ENCODE assay signal across 10 cellular contexts in genomic region chr5:55604611-55605067, GRCh38.
A peak's percentile ranks its signal among the peaks of the same experiment; 100 is the strongest.
DNase-seq lines count a peak whose midpoint lies in the region; ATAC-seq and TF ChIP-seq lines count a peak whose summit lies in the region.
"Had no signal": no experiment of that assay in that cellular context is flagged by ENCODE, and none has a peak within 500 bp of the region (broad histone marks: within the 10 kb centered on the region; RNA-seq: fewer than 3 reads in every experiment).

No MANE protein-coding gene starts in this region.

- intact Hi-C loops in left lung (cut with DNase I) (no loop called here), thyroid gland (cut with DNase I) (loop anchor here (10.0 kb wide), 1 partner anchor 60 kb away; no protein-coding TSS in a partner anchor)
- intact Hi-C loops in naive thymus-derived CD4-positive, alpha-beta T cell (cut with micrococcal nuclease): loop anchor here in 1 of 2 donors (5.0 kb wide), 1 partner anchor 297 kb away; the partner anchor contains the start of genes DHX29 and MTREX

- TF ChIP-seq CTCF in brain microvascular endothelial cell (IDR thresholded peaks at IDR 0.05; ENCODE audit: low read depth, low read length, missing control alignments) (no peak), left lung (IDR thresholded peaks at IDR 0.05) (no peak), thyroid gland (IDR thresholded peaks at IDR 0.05) (no peak)

- no peak overlapping the region for H3K4me3 Mint-ChIP-seq in naive thymus-derived CD4-positive, alpha-beta T cell
- H3K4me3 Mint-ChIP-seq: activated naive CD8-positive, alpha-beta T cell treated with anti-CD3 and anti-CD28 coated beads for 36 hours had no signal

- H3K27ac ChIP-seq in brain microvascular endothelial cell (peak overlapping the region; percentile 76), left lung (peak overlapping the region; percentile 9 to 53), thyroid gland (peak overlapping the region in 2 of 3 donors; percentile 7 to 34)
- no peak overlapping the region for H3K27ac ChIP-seq in naive thymus-derived CD4-positive, alpha-beta T cell (ENCODE audit: low read depth, low read length)

- TF ChIP-seq POLR2A in thyroid gland (IDR thresholded peaks at IDR 0.05): no peak

- POLR2A ChIA-PET in naive thymus-derived CD4-positive, alpha-beta T cell (lab: Charles Lee): no interaction called here

- peaks cover 0 to 3% (median 0%) of the 10 kb centered on the region in 5 donors for H3K36me3 Mint-ChIP-seq in naive thymus-derived CD4-positive, alpha-beta T cell
- H3K36me3 Mint-ChIP-seq: activated naive CD8-positive, alpha-beta T cell treated with anti-CD3 and anti-CD28 coated beads for 36 hours had no signal

- no peak overlapping the region for H3K4me3 ChIP-seq in brain microvascular endothelial cell (ENCODE audit: low read depth, low read length)
- H3K4me3 ChIP-seq in left lung: no peak overlapping the region
- H3K4me3 ChIP-seq in thyroid gland (replicated peaks in 1 of 3): no peak overlapping the region
- no peak overlapping the region for H3K4me3 ChIP-seq in HAP-1
- H3K4me3 ChIP-seq in naive thymus-derived CD4-positive, alpha-beta T cell (ENCODE audit: low read length): no peak overlapping the region

- no peak overlapping the region for H3K27ac Mint-ChIP-seq in naive thymus-derived CD4-positive, alpha-beta T cell
- H3K27ac Mint-ChIP-seq: activated naive CD8-positive, alpha-beta T cell treated with anti-CD3 and anti-CD28 coated beads for 36 hours had no signal

- H3K27me3 ChIP-seq in brain microvascular endothelial cell (replicated peaks) (no peaks in the 10 kb centered on the region), left lung (no peaks in the 10 kb centered on the region), thyroid gland (no peaks in the 10 kb centered on the region), HAP-1 (ENCODE audit: low read depth) (no peaks in the 10 kb centered on the region)
- no peaks in the 10 kb centered on the region for H3K27me3 ChIP-seq in naive thymus-derived CD4-positive, alpha-beta T cell (ENCODE audit: control insufficient read depth in 2 of 2, insufficient read depth in 2 of 2, low read length in 2 of 2)

- no peaks in the 10 kb centered on the region for H3K9me3 Mint-ChIP-seq in naive thymus-derived CD4-positive, alpha-beta T cell
- H3K9me3 Mint-ChIP-seq: activated naive CD8-positive, alpha-beta T cell treated with anti-CD3 and anti-CD28 coated beads for 36 hours had no signal

- in situ Hi-C loops in brain microvascular endothelial cell (cut with HindIII; ENCODE audit: low pct_ligation_motif_present, low sequenced_read_pairs) (no loop called here), HAP-1 (cut with MboI; ENCODE audit: low sequenced_read_pairs) (no loop called here)

- peak; percentile 23 for DNase-seq in HT1080 (ENCODE audit: low read depth)
- DNase-seq in brain microvascular endothelial cell: peak; percentile 35
- no peak for DNase-seq in left lung
- no peak for DNase-seq in thyroid gland
- no peak for DNase-seq in HAP-1 (ENCODE audit: low spot score in 2 of 2)
- no peak for DNase-seq in naive thymus-derived CD4-positive, alpha-beta T cell
- DNase-seq in NCI-H187 (lab: John Stamatoyannopoulos, UW): no peak
- DNase-seq: activated naive CD8-positive, alpha-beta T cell treated with anti-CD3 and anti-CD28 coated beads for 36 hours had no signal

- CTCF ChIA-PET in naive thymus-derived CD4-positive, alpha-beta T cell (lab: Charles Lee): no interaction called here

- peaks cover 8 to 56% (median 23%) of the 10 kb centered on the region in 7 donors for H3K4me1 Mint-ChIP-seq in naive thymus-derived CD4-positive, alpha-beta T cell

- no peaks in the 10 kb centered on the region for H3K36me3 ChIP-seq in brain microvascular endothelial cell (replicated peaks)
- no peaks in the 10 kb centered on the region for H3K36me3 ChIP-seq in left lung
- no peaks in the 10 kb centered on the region for H3K36me3 ChIP-seq in thyroid gland
- no peaks in the 10 kb centered on the region for H3K36me3 ChIP-seq in HAP-1 (replicated peaks)
- H3K36me3 ChIP-seq in naive thymus-derived CD4-positive, alpha-beta T cell (ENCODE audit: control insufficient read depth in 2 of 3, insufficient read depth in 3 of 3, low read length in 3 of 3): no peaks in the 10 kb centered on the region

- ATAC-seq in left lung (no peak), GM21529 (IDR thresholded peaks at IDR 0.05; ENCODE audit: unreplicated experiment) (no peak)
- no peak for ATAC-seq in naive thymus-derived CD4-positive, alpha-beta T cell
- ATAC-seq: activated CD4-positive, CD25-positive, alpha-beta regulatory T cell treated with anti-CD3 and anti-CD28 coated beads, Interleukin-2, amount 50 U/mL, for 24 hours had no signal

- no peaks in the 10 kb centered on the region for H3K9me3 ChIP-seq in left lung
- no peaks in the 10 kb centered on the region for H3K9me3 ChIP-seq in thyroid gland
- H3K9me3 ChIP-seq in HAP-1: no peaks in the 10 kb centered on the region
- H3K9me3 ChIP-seq in naive thymus-derived CD4-positive, alpha-beta T cell (ENCODE audit: control insufficient read depth in 2 of 3, low read length in 3 of 3): no peaks in the 10 kb centered on the region

- 87 to 89% methylated on average over 7 of the region's 7 CpGs for WGBS in thyroid gland, 2 donors

- no peaks in the 10 kb centered on the region for H3K27me3 Mint-ChIP-seq in naive thymus-derived CD4-positive, alpha-beta T cell
- H3K27me3 Mint-ChIP-seq: activated naive CD8-positive, alpha-beta T cell treated with anti-CD3 and anti-CD28 coated beads for 36 hours had no signal

- H3K4me1 ChIP-seq in left lung (peaks cover 20 to 25% of the 10 kb centered on the region in 2 donors), thyroid gland (peaks cover 14 to 39% of the 10 kb centered on the region in 2 donors), HAP-1 (peaks cover 45% of the 10 kb centered on the region)
- peaks cover 0 to 21% of the 10 kb centered on the region in 2 donors for H3K4me1 ChIP-seq in naive thymus-derived CD4-positive, alpha-beta T cell (ENCODE audit: control insufficient read depth in 2 of 2, insufficient read depth in 2 of 2, low read length in 2 of 2)

Comparison
In these comparisons a context has a peak if more than half of its experiments do, and no peak if none do; other contexts are left out.
1. DNase-seq: peak in HT1080 (single experiment) and brain microvascular endothelial cell (single experiment); none in left lung (0 of 2), thyroid gland (0 of 2), HAP-1 (0 of 2), naive thymus-derived CD4-positive, alpha-beta T cell (0 of 9) and NCI-H187 (0 of 2).